In the genomic region with DNA sequence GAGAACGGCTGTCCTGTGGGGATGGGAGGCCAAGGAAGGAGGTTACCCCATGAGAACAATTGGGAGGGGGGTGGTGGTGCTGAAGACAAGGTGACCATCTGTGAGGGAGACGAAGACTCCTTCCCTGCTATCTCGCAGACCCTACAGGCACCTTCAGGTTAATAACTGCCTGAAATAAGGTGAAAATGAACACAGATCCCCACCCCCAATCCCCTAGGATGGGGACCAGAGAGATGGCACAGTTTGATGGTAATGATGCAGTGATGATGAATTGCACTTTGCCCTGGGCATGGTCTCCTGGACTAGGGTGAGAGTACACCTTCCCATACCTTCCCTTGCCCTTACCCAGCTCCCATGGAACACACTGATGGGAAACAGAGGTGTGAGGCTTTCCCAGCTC, we compare ENCODE assay signal across 19 cellular contexts. TPM values are rescaled to one million over a fixed set of nuclear protein-coding genes. Genes with fewer than 3 reads are reported as not detected.
DNase-seq lines count a peak whose midpoint lies in the region; ATAC-seq and TF ChIP-seq lines count a peak whose summit lies in the region.
"Had no signal": no experiment of that assay in that cellular context is flagged by ENCODE, and none has a peak within 500 bp of the region (broad histone marks: within the 10 kb centered on the region; RNA-seq: fewer than 3 reads in every experiment).

No MANE protein-coding gene starts in this region.

- H3F3A ChIP-seq in SK-N-SH (replicated peaks; ENCODE audit: insufficient read depth): no peaks in the 10 kb centered on the region

- no peak overlapping the region for H3K27ac Mint-ChIP-seq in activated CD8-positive, alpha-beta memory T cell treated with anti-CD3 and anti-CD28 coated beads, Interleukin-2, amount 10 ng/mL, durations not matched to agents 7 days and 5 days

- peak; percentile 42 for DNase-seq in activated CD8-positive, alpha-beta memory T cell treated with anti-CD3 and anti-CD28 coated beads for 24 hours
- no peak for DNase-seq in activated CD8-positive, alpha-beta memory T cell treated with anti-CD3 and anti-CD28 coated beads, Interleukin-2, amount 10 ng/mL, durations not matched to agents 7 days and 5 days
- DNase-seq in left colon: no peak
- no peak for DNase-seq in WERI-Rb-1
- no peak for DNase-seq in SK-N-SH
- no peak for DNase-seq in NCI-H146 treated with DMSO at 0.1 percent for 48 hours (lab: John Stamatoyannopoulos, UW; ENCODE audit: unreplicated experiment)
- DNase-seq: GDM1, MM.1S, NCI-H1092 treated with DMSO at 0.1 percent for 48 hours, NCI-H1694, NCI-H510A treated with DMSO at 0.1 percent for 48 hours, NCI-H82, Right ventricle myocardium superior had no signal

- no peak overlapping the region for H3K4me3 Mint-ChIP-seq in activated CD8-positive, alpha-beta memory T cell treated with anti-CD3 and anti-CD28 coated beads, Interleukin-2, amount 10 ng/mL, durations not matched to agents 7 days and 5 days

- H3K36me3 ChIP-seq in HEK293 (ENCODE audit: control insufficient read depth in 2 of 2, insufficient read depth in 1 of 2, low read length in 2 of 2) (peaks cover 13 to 20% of the 10 kb centered on the region in 2 experiments; a peak in 2 of 3 replicates), skeletal muscle satellite cell (ENCODE audit: insufficient read depth, low read length) (peaks cover 6% of the 10 kb centered on the region), WERI-Rb-1 (peaks cover 20% of the 10 kb centered on the region), SK-N-SH (replicated peaks in 1 of 2; ENCODE audit: control insufficient read depth in 1 of 2, insufficient read depth in 2 of 2, low read length in 1 of 2) (peaks cover 0 to 5% of the 10 kb centered on the region in 2 experiments)

- H2AFZ ChIP-seq in SK-N-SH (ENCODE audit: low read depth): no peak overlapping the region

- ATAC-seq in activated CD8-positive, alpha-beta memory T cell treated with anti-CD3 and anti-CD28 coated beads, Interleukin-2, amount 10 ng/mL, durations not matched to agents 7 days and 5 days: no peak
- peak; percentile 56 for ATAC-seq in left colon
- ATAC-seq: HCT116, Panc1 had no signal

- H4K20me1 ChIP-seq in SK-N-SH (ENCODE audit: insufficient read depth): peaks cover 17% of the 10 kb centered on the region

- 74% methylated on average over 3 of the region's 3 CpGs for WGBS in SK-N-SH (ENCODE audit: low lambda C conversion rate)

- CTCF ChIA-PET in activated CD8-positive, alpha-beta memory T cell treated with anti-CD3 and anti-CD28 coated beads, Interleukin-2, amount 10 ng/mL, durations not matched to agents 7 days and 5 days (lab: Charles Lee): interaction anchor here (2.1 to 8.7 kb wide), 11 partner anchors 11 to 426 kb away, joined by 8 to 160 read pairs (median 23); a partner anchor contains a TSS
- CTCF ChIA-PET in HEK293 (lab: Yijun Ruan, JAX): interaction anchor here (0.7 to 3.4 kb wide), 8 partner anchors 10 to 104 kb away, joined by 3 to 74 read pairs (median 8); a partner anchor contains a TSS
- CTCF ChIA-PET in SK-N-SH (lab: Yijun Ruan, JAX): interaction anchor here (0.7 to 4.8 kb wide), 12 partner anchors 12 to 984 kb away, joined by 3 to 83 read pairs (median 16); a partner anchor contains a TSS

- H3K9me3 Mint-ChIP-seq in activated CD8-positive, alpha-beta memory T cell treated with anti-CD3 and anti-CD28 coated beads, Interleukin-2, amount 10 ng/mL, durations not matched to agents 7 days and 5 days (ENCODE audit: low read depth): no peaks in the 10 kb centered on the region

- H3K27me3 ChIP-seq in skeletal muscle satellite cell (ENCODE audit: control insufficient read depth, insufficient read depth, low read length): peaks cover 5% of the 10 kb centered on the region
- no peaks in the 10 kb centered on the region for H3K27me3 ChIP-seq in WERI-Rb-1 (ENCODE audit: insufficient read depth, low read depth, severe bottlenecking)
- no peaks in the 10 kb centered on the region for H3K27me3 ChIP-seq in SK-N-SH (ENCODE audit: insufficient read depth)
- H3K27me3 ChIP-seq: BLaER1 had no signal

- H3K9me2 ChIP-seq in SK-N-SH: no peaks in the 10 kb centered on the region

- H3K27me3 Mint-ChIP-seq in activated CD8-positive, alpha-beta memory T cell treated with anti-CD3 and anti-CD28 coated beads, Interleukin-2, amount 10 ng/mL, durations not matched to agents 7 days and 5 days: peaks cover 4% of the 10 kb centered on the region

- H3K4me3 ChIP-seq in HEK293 (ENCODE audit: low read depth, low read length) (no peak overlapping the region), skeletal muscle satellite cell (ENCODE audit: low read length) (no peak overlapping the region), WERI-Rb-1 (ENCODE audit: low read depth, low read length) (no peak overlapping the region), SK-N-SH (ENCODE audit: low read depth in 2 of 2, low read length in 1 of 2) (no peak overlapping the region)
- H3K4me3 ChIP-seq: BLaER1 had no signal

- H3K9me3 ChIP-seq in HEK293 (ENCODE audit: control insufficient read depth, insufficient read depth, low read depth, low read length): no peaks in the 10 kb centered on the region
- no peaks in the 10 kb centered on the region for H3K9me3 ChIP-seq in skeletal muscle satellite cell (replicated peaks; ENCODE audit: low read length)
- H3K9me3 ChIP-seq in WERI-Rb-1 (ENCODE audit: severe bottlenecking): no peaks in the 10 kb centered on the region
- no peaks in the 10 kb centered on the region for H3K9me3 ChIP-seq in SK-N-SH
- H3K9me3 ChIP-seq: BLaER1 had no signal

- peaks cover 5% of the 10 kb centered on the region; the same call in 1 of the 2 replicates for H3K4me1 ChIP-seq in HEK293 (ENCODE audit: control insufficient read depth, insufficient read depth, low read length)
- H3K4me1 ChIP-seq in skeletal muscle satellite cell (ENCODE audit: control insufficient read depth, insufficient read depth, low read length): peaks cover 22% of the 10 kb centered on the region
- H3K4me1 ChIP-seq in SK-N-SH (ENCODE audit: control insufficient read depth in 1 of 2, insufficient read depth in 2 of 2, low read depth in 1 of 2, low read length in 1 of 2): peaks cover 4 to 7% of the 10 kb centered on the region in 2 experiments; a peak in 2 of 4 replicates

- H3K4me1 Mint-ChIP-seq in activated CD8-positive, alpha-beta memory T cell treated with anti-CD3 and anti-CD28 coated beads, Interleukin-2, amount 10 ng/mL, durations not matched to agents 7 days and 5 days: peaks cover 33% of the 10 kb centered on the region

- H3K36me3 Mint-ChIP-seq in activated CD8-positive, alpha-beta memory T cell treated with anti-CD3 and anti-CD28 coated beads, Interleukin-2, amount 10 ng/mL, durations not matched to agents 7 days and 5 days: peaks cover 8% of the 10 kb centered on the region

- H3K9ac ChIP-seq in skeletal muscle satellite cell (ENCODE audit: low read depth, low read length) (no peak overlapping the region), SK-N-SH (no peak overlapping the region)
- H3K9ac ChIP-seq: BLaER1 had no signal

- intact Hi-C loops in left colon (cut with DNase I, micrococcal nuclease): loop anchor here in 1 of 2 donors (5.0 kb wide), 1 partner anchor 35 kb away; no protein-coding TSS in a partner anchor

- H3K27ac ChIP-seq in HEK293 (ENCODE audit: extremely low read depth, low read depth, low read length) (no peak overlapping the region), WERI-Rb-1 (no peak overlapping the region), SK-N-SH (ENCODE audit: low read depth in 2 of 2, low read length in 1 of 2) (no peak overlapping the region)
- H3K27ac ChIP-seq: BLaER1 had no signal

- TF ChIP-seq CTCF in HEK293 (tag by site-specific recombination; IDR thresholded peaks at IDR 0.05) (no peak), WERI-Rb-1 (IDR thresholded peaks at IDR 0.05; ENCODE audit: low read depth, low read length) (no peak), SK-N-SH (IDR thresholded peaks at IDR 0.05) (no peak)

- no peak for TF ChIP-seq RAD21 in SK-N-SH (IDR thresholded peaks at IDR 0.05; ENCODE audit: low read length)

- POLR2A ChIA-PET in HEK293 (lab: Yijun Ruan, JAX) (interaction anchor here (3.4 kb wide), 1 partner anchor 36 kb away, joined by 20 read pairs; no protein-coding TSS in a partner anchor), SK-N-SH (lab: Yijun Ruan, JAX) (no interaction called here)

- H3K79me2 ChIP-seq in SK-N-SH (ENCODE audit: insufficient read depth): peaks cover 34% of the 10 kb centered on the region

- H3K4me2 ChIP-seq in skeletal muscle satellite cell (ENCODE audit: low read length) (peak overlapping the region; percentile 64), SK-N-SH (no peak overlapping the region)
- H3K4me2 ChIP-seq: BLaER1 had no signal

- no peak for TF ChIP-seq EP300 in SK-N-SH (IDR thresholded peaks at IDR 0.05; ENCODE audit: borderline replicate concordance in 1 of 2, low read depth in 1 of 2, low read length in 1 of 2)

RNA-seq across cellular contexts. Expression of a gene that starts 1.4 kb away (rescaled TPM):
- total RNA-seq in activated CD8-positive, alpha-beta memory T cell treated with anti-CD3 and anti-CD28 coated beads, Interleukin-2, amount 10 ng/mL, durations not matched to agents 7 days and 5 days: 10 to 100 TPM; 81.1 to 88.5 TPM
- 10 to 100 TPM; 45.7 to 53.2 TPM for total RNA-seq in left colon
- total RNA-seq in skeletal muscle satellite cell (2012; rRNA removed): 70.2 and 78.0 TPM in 2 replicates
- 33.8 and 45.5 TPM in 2 replicates for polyA plus RNA-seq in SK-N-SH (2012; rRNA removed)
- 53.9 and 68.0 TPM in 2 replicates for polyA plus RNA-seq in SK-N-SH (2012; cell fraction: cytosol; rRNA removed)
- polyA plus RNA-seq in SK-N-SH (2012; cell fraction: nucleus; rRNA removed): 18.4 and 44.0 TPM in 2 replicates

RNA-seq across cellular contexts. Expression of a gene that starts 12.0 kb away (rescaled TPM):
- total RNA-seq in activated CD8-positive, alpha-beta memory T cell treated with anti-CD3 and anti-CD28 coated beads, Interleukin-2, amount 10 ng/mL, durations not matched to agents 7 days and 5 days: not detected
- total RNA-seq in left colon: 100 to 1,000 TPM; 157 to 205 TPM
- not detected in 2 replicates for total RNA-seq in skeletal muscle satellite cell (2012; rRNA removed)
- 0.11 and 0.12 TPM in 2 replicates for polyA plus RNA-seq in SK-N-SH (2012; rRNA removed)
- 0.07 and 0.10 TPM in 2 replicates for polyA plus RNA-seq in SK-N-SH (2012; cell fraction: cytosol; rRNA removed)
- 0.08 and 0.15 TPM in 2 replicates for polyA plus RNA-seq in SK-N-SH (2012; cell fraction: nucleus; rRNA removed)
- total RNA-seq: A172, Right ventricle myocardium superior had no signal

RNA-seq across cellular contexts. Expression of a gene that starts 30.8 kb away (rescaled TPM):
- under 1 TPM in 1 of 2 experiments, not detected in 1; 0.47 TPM for total RNA-seq in activated CD8-positive, alpha-beta memory T cell treated with anti-CD3 and anti-CD28 coated beads, Interleukin-2, amount 10 ng/mL, durations not matched to agents 7 days and 5 days
- total RNA-seq in left colon: under 1 TPM in 1 of 2 donors, not detected in 1; 0.11 TPM
- 0.25 TPM in 1 of 2 replicates, not detected in the other for total RNA-seq in skeletal muscle satellite cell (2012; rRNA removed)
- 0.06 and 0.08 TPM in 2 replicates for polyA plus RNA-seq in SK-N-SH (2012; rRNA removed)
- 0.05 TPM in 1 of 2 replicates, not detected in the other for polyA plus RNA-seq in SK-N-SH (2012; cell fraction: cytosol; rRNA removed)
- polyA plus RNA-seq in SK-N-SH (2012; cell fraction: nucleus; rRNA removed): 0.12 and 0.14 TPM in 2 replicates
- total RNA-seq: A172, Right ventricle myocardium superior had no signal

RNA-seq across cellular contexts. Expression of a gene that starts 48.1 kb away (rescaled TPM):
- 10 to 100 TPM; 29.2 to 33.3 TPM for total RNA-seq in activated CD8-positive, alpha-beta memory T cell treated with anti-CD3 and anti-CD28 coated beads, Interleukin-2, amount 10 ng/mL, durations not matched to agents 7 days and 5 days
- 10 to 100 TPM; 16.7 to 28.6 TPM for total RNA-seq in left colon
- 17.3 and 17.7 TPM in 2 replicates for total RNA-seq in skeletal muscle satellite cell (2012; rRNA removed)
- polyA plus RNA-seq in SK-N-SH (2012; rRNA removed): 4.7 and 7.3 TPM in 2 replicates
- polyA plus RNA-seq in SK-N-SH (2012; cell fraction: cytosol; rRNA removed): 3.8 and 4.9 TPM in 2 replicates
- 9.4 and 10.9 TPM in 2 replicates for polyA plus RNA-seq in SK-N-SH (2012; cell fraction: nucleus; rRNA removed)

Comparison
In these comparisons a context has a peak if more than half of its experiments do, and no peak if none do; other contexts are left out.
1. RNA of a gene that starts 12.0 kb away (total RNA-seq): 157 to 205 TPM in left colon; not detected in activated CD8-positive, alpha-beta memory T cell treated with anti-CD3 and anti-CD28 coated beads, Interleukin-2, amount 10 ng/mL, durations not matched to agents 7 days and 5 days; every median in the first group is over 100 times any median in the second.